1 cellular context compared by ENCODE assay signal in the genomic region with DNA sequence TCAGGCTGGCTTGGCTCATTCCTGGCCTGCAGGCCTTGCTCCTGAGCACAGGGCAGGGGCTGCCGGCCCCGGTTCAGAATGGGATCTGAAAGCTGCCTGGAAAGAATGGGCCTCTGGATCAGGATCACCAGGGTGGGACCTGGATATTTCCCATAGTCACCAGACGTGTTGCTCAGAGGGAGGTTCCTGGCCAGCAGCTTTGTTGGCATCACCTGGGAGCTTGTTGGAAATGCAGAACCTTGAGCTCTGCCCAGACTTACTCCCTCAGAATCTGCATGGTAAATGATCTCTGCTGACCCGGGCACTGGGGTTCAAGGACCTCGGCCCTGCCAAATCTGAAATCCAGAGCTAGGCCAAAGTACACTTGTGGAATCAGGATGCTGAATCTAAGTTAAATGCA.
TF ChIP-seq lines count a peak whose summit lies in the region.

No MANE protein-coding gene starts in this region.

TF ChIP-seq in liver, 16 proteins besides CTCF, POLR2A, EP300 and RAD21 (continued from another document):
- peak; percentile 30 to 74 for TF ChIP-seq JUND (IDR thresholded peaks at IDR 0.05)
- peak; percentile 93 to 94 for TF ChIP-seq HNF4A (conservative IDR thresholded peaks at IDR 0.05)
- TF ChIP-seq EGR1 (IDR thresholded peaks at IDR 0.05; ENCODE audit: low read depth in 2 of 2) = no peak
- TF ChIP-seq, protein P1, sequence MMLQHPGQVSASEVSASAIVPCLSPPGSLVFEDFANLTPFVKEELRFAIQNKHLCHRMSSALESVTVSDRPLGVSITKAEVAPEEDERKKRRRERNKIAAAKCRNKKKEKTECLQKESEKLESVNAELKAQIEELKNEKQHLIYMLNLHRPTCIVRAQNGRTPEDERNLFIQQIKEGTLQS (IDR thresholded peaks at IDR 0.05) = no peak
- TF ChIP-seq FOXA1 (IDR thresholded peaks at IDR 0.05) = no peak
- TF ChIP-seq TAF1 (conservative IDR thresholded peaks at IDR 0.05) = no peak
- no peak for TF ChIP-seq GABPA (IDR thresholded peaks at IDR 0.05 in 1 of 2, conservative IDR thresholded peaks at IDR 0.05 in 1 of 2)
